ENCODE assay signal across 25 cellular contexts in the genomic region with DNA sequence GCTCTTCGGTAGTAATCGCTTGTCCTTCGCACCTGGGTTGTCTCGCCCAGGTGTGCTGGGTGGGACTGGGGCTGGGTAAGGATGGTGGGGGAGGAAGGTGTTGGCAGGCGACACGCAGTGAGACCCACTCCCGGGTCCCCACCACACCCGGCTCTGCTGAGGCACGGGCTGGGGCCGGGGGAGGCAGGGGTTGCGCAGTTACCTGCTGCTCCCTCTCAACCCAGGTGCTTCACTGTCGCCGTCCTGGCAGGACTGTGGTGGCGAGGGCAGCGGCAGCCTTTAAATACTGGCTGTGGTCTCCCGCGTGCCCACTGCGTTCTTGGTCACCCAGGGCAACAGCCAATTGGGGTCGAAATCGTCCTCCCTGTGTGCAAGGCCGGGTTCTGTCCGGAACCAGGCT. TPM values are rescaled to one million over a fixed set of nuclear protein-coding genes. Genes with fewer than 3 reads are reported as not detected.
DNase-seq lines count a peak whose midpoint lies in the region; ATAC-seq and TF ChIP-seq lines count a peak whose summit lies in the region.
"Had no signal": no experiment of that assay in that cellular context is flagged by ENCODE, and none has a peak within 500 bp of the region (broad histone marks: within the 10 kb centered on the region; RNA-seq: fewer than 3 reads in every experiment).

A gene with protein sequence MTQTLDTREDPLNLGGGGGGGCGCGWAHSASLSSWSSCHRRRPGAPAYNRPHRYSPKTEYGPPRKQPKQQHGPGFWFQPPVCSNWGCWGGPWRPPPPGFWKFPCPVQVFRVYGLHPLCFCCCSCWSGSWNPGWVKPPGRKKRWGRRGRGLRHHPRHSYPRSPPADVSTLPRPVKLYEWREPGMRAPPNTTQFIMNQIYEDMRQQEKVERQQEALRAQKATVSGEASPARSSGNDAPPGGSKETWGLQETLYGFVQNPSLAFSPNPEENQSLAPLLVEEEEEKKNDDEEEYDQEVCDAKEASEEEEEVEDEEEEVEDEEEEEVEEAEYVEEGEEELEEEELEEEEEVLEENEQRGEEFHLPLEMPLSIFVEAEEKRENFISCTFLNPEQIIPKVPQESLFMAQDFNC (minus strand): TSS at position 256 of the 400 bp plus-strand sequence. CDS start 434 bp downstream, outside the sequence.

- CTCF ChIA-PET in CD8-positive, alpha-beta memory T cell (lab: Charles Lee), result no interaction called here

- no peak within 1 kb of the TSS for H3K4me3 ChIP-seq in neural progenitor cell
- H3K4me3 ChIP-seq in CD8-positive, alpha-beta memory T cell (ENCODE audit: low read length), result no peak within 1 kb of the TSS
- H3K4me3 ChIP-seq in stomach, result no peak within 1 kb of the TSS
- H3K4me3 ChIP-seq: BLaER1, GM23248 had no signal

- no peaks in the 10 kb centered on the region for H3F3A ChIP-seq in neural progenitor cell (ENCODE audit: low read depth)

- ATAC-seq in stimulated activated naive CD8-positive, alpha-beta T cell treated with anti-CD3 and anti-CD28 coated beads, Interleukin-15, amount 100 ng/mL, for 72 hours, result peak; percentile 60
- no peak for ATAC-seq in stimulated activated naive CD8-positive, alpha-beta T cell treated with anti-CD3 and anti-CD28 coated beads, Interleukin-15, Interleukin-2, amounts not matched to agents 100 U/mL and 50 U/mL, for 24 hours
- peak; percentile 25 for ATAC-seq in stimulated activated memory B cell treated with anti-CD40 and anti-IgM and Interleukin-4, amounts not matched to agents 10 μg/mL and 1 μg/mL and 100 μg/mL, for 72 hours
- no peak for ATAC-seq in HG03039 (IDR thresholded peaks at IDR 0.05; ENCODE audit: unreplicated experiment)
- ATAC-seq: PC-3, Right ventricle myocardium inferior had no signal

- peaks cover 8% of the 10 kb centered on the region for H3K27me3 Mint-ChIP-seq in stimulated activated naive CD8-positive, alpha-beta T cell treated with anti-CD3 and anti-CD28 coated beads, Interleukin-15, amount 100 ng/mL, for 72 hours
- no peaks in the 10 kb centered on the region for H3K27me3 Mint-ChIP-seq in neural progenitor cell (ENCODE audit: insufficient read depth, low read depth)
- H3K27me3 Mint-ChIP-seq in stimulated activated memory B cell treated with anti-CD40 and anti-IgM and Interleukin-4, amounts not matched to agents 10 μg/mL and 1 μg/mL and 100 μg/mL, for 72 hours, result peaks cover 7% of the 10 kb centered on the region
- no peaks in the 10 kb centered on the region for H3K27me3 Mint-ChIP-seq in CD8-positive, alpha-beta memory T cell
- H3K27me3 Mint-ChIP-seq: IgD-negative memory B cell had no signal

- intact Hi-C loops in stomach (cut with DNase I; ENCODE audit: low total_unique reads), result no loop called here

- no peak within 1 kb of the TSS for H3K4me3 Mint-ChIP-seq in stimulated activated naive CD8-positive, alpha-beta T cell treated with anti-CD3 and anti-CD28 coated beads, Interleukin-15, amount 100 ng/mL, for 72 hours
- no peak within 1 kb of the TSS for H3K4me3 Mint-ChIP-seq in neural progenitor cell
- H3K4me3 Mint-ChIP-seq in stimulated activated memory B cell treated with anti-CD40 and anti-IgM and Interleukin-4, amounts not matched to agents 10 μg/mL and 1 μg/mL and 100 μg/mL, for 72 hours, result no peak within 1 kb of the TSS
- H3K4me3 Mint-ChIP-seq in CD8-positive, alpha-beta memory T cell, result no peak within 1 kb of the TSS
- H3K4me3 Mint-ChIP-seq: CD4-positive, CD25-positive, alpha-beta regulatory T cell; H9; IgD-negative memory B cell had no signal

- no peaks in the 10 kb centered on the region for H3K9me3 Mint-ChIP-seq in stimulated activated naive CD8-positive, alpha-beta T cell treated with anti-CD3 and anti-CD28 coated beads, Interleukin-15, amount 100 ng/mL, for 72 hours
- H3K9me3 Mint-ChIP-seq in neural progenitor cell, result no peaks in the 10 kb centered on the region
- peaks cover 3% of the 10 kb centered on the region for H3K9me3 Mint-ChIP-seq in stimulated activated memory B cell treated with anti-CD40 and anti-IgM and Interleukin-4, amounts not matched to agents 10 μg/mL and 1 μg/mL and 100 μg/mL, for 72 hours
- no peaks in the 10 kb centered on the region for H3K9me3 Mint-ChIP-seq in CD8-positive, alpha-beta memory T cell
- H3K9me3 Mint-ChIP-seq: CD4-positive, CD25-positive, alpha-beta regulatory T cell; H9; IgD-negative memory B cell had no signal

- H3K9me3 ChIP-seq in neural progenitor cell (ENCODE audit: low read depth) (no peaks in the 10 kb centered on the region), stomach (no peaks in the 10 kb centered on the region)
- H3K9me3 ChIP-seq in CD8-positive, alpha-beta memory T cell (ENCODE audit: low read length), result no peaks in the 10 kb centered on the region

- no peaks in the 10 kb centered on the region for H3K36me3 Mint-ChIP-seq in neural progenitor cell
- no peaks in the 10 kb centered on the region for H3K36me3 Mint-ChIP-seq in stimulated activated memory B cell treated with anti-CD40 and anti-IgM and Interleukin-4, amounts not matched to agents 10 μg/mL and 1 μg/mL and 100 μg/mL, for 72 hours
- no peaks in the 10 kb centered on the region for H3K36me3 Mint-ChIP-seq in CD8-positive, alpha-beta memory T cell
- H3K36me3 Mint-ChIP-seq: CD4-positive, CD25-positive, alpha-beta regulatory T cell; IgD-negative memory B cell had no signal

- TF ChIP-seq CTCF in neural progenitor cell (IDR thresholded peaks at IDR 0.05) (no peak), stomach (IDR thresholded peaks at IDR 0.05) (no peak)

- H3K36me3 ChIP-seq in neural progenitor cell (no peaks in the 10 kb centered on the region), stomach (no peaks in the 10 kb centered on the region)
- no peaks in the 10 kb centered on the region for H3K36me3 ChIP-seq in CD8-positive, alpha-beta memory T cell (ENCODE audit: insufficient read depth, low read length)
- H3K36me3 ChIP-seq: BLaER1 had no signal

- H3K27ac ChIP-seq in neural progenitor cell (no peak within 1 kb of the TSS), stomach (no peak within 1 kb of the TSS)
- H3K27ac ChIP-seq in CD8-positive, alpha-beta memory T cell (ENCODE audit: low read depth, low read length), result no peak within 1 kb of the TSS
- H3K27ac ChIP-seq: BLaER1, GM23248, KMS-11 had no signal

- H4K20me1 ChIP-seq in neural progenitor cell (ENCODE audit: low read depth), result no peaks in the 10 kb centered on the region
- H4K20me1 ChIP-seq: BLaER1 had no signal

- peak within 1 kb of the TSS; percentile 17 for H2AFZ ChIP-seq in neural progenitor cell (replicated peaks)
- H2AFZ ChIP-seq: GM23248 had no signal

- no peaks in the 10 kb centered on the region for H3K79me2 ChIP-seq in neural progenitor cell (ENCODE audit: low read depth)

- H3K4me1 ChIP-seq in neural progenitor cell, result no peaks in the 10 kb centered on the region
- no peaks in the 10 kb centered on the region for H3K4me1 ChIP-seq in CD8-positive, alpha-beta memory T cell (ENCODE audit: insufficient read depth, low read length)
- no peaks in the 10 kb centered on the region for H3K4me1 ChIP-seq in stomach
- H3K4me1 ChIP-seq: BLaER1 had no signal

- TF ChIP-seq EP300 in stomach (IDR thresholded peaks at IDR 0.05), result no peak

- H3K9ac ChIP-seq in neural progenitor cell, result no peak within 1 kb of the TSS
- H3K9ac ChIP-seq: BLaER1, GM23248, KMS-11 had no signal

- DNase-seq in stimulated activated naive CD8-positive, alpha-beta T cell treated with anti-CD3 and anti-CD28 coated beads, Interleukin-15, amount 100 ng/mL, for 72 hours, result no peak
- DNase-seq in stimulated activated naive CD8-positive, alpha-beta T cell treated with anti-CD3 and anti-CD28 coated beads, Interleukin-15, Interleukin-2, amounts not matched to agents 100 U/mL and 50 U/mL, for 24 hours, result no peak
- DNase-seq in neural progenitor cell (ENCODE audit: low spot score) (no peak), stomach (no peak)
- no peak for DNase-seq in CD8-positive, alpha-beta memory T cell
- DNase-seq: CD4-positive, CD25-positive, alpha-beta regulatory T cell; DMS53; GM23248; H9; MM.1S; NCI-H2029; NCI-H446 treated with DMSO at 0.1 percent for 48 hours; NCI-H526; NCI-H82; NK-92 treated with Interleukin-12 subunit alpha and Interleukin-12 subunit beta, amount 100 ng/mL, for 24 hours; PC-3 had no signal

- H3K4me1 Mint-ChIP-seq in stimulated activated naive CD8-positive, alpha-beta T cell treated with anti-CD3 and anti-CD28 coated beads, Interleukin-15, amount 100 ng/mL, for 72 hours, result no peaks in the 10 kb centered on the region
- no peaks in the 10 kb centered on the region for H3K4me1 Mint-ChIP-seq in neural progenitor cell
- no peaks in the 10 kb centered on the region for H3K4me1 Mint-ChIP-seq in stimulated activated memory B cell treated with anti-CD40 and anti-IgM and Interleukin-4, amounts not matched to agents 10 μg/mL and 1 μg/mL and 100 μg/mL, for 72 hours
- H3K4me1 Mint-ChIP-seq in CD8-positive, alpha-beta memory T cell, result no peaks in the 10 kb centered on the region
- H3K4me1 Mint-ChIP-seq: IgD-negative memory B cell had no signal

- WGBS in stomach, 5 donors, result 90 to 99% (median 97%) methylated on average over 20 to 22 of the region's 22 CpGs

- H3K4me2 ChIP-seq in neural progenitor cell, result no peak within 1 kb of the TSS
- H3K4me2 ChIP-seq: BLaER1, KMS-11 had no signal

- no peaks in the 10 kb centered on the region for H3K27me3 ChIP-seq in neural progenitor cell
- H3K27me3 ChIP-seq in CD8-positive, alpha-beta memory T cell (ENCODE audit: insufficient read depth, low read length, poor library complexity, severe bottlenecking), result no peaks in the 10 kb centered on the region
- H3K27me3 ChIP-seq in stomach, result no peaks in the 10 kb centered on the region
- H3K27me3 ChIP-seq: BLaER1 had no signal

- no peak for TF ChIP-seq POLR2A in stomach (IDR thresholded peaks at IDR 0.05)

- H3K27ac Mint-ChIP-seq in stimulated activated naive CD8-positive, alpha-beta T cell treated with anti-CD3 and anti-CD28 coated beads, Interleukin-15, amount 100 ng/mL, for 72 hours, result no peak within 1 kb of the TSS
- H3K27ac Mint-ChIP-seq in neural progenitor cell, result no peak within 1 kb of the TSS
- no peak within 1 kb of the TSS for H3K27ac Mint-ChIP-seq in stimulated activated memory B cell treated with anti-CD40 and anti-IgM and Interleukin-4, amounts not matched to agents 10 μg/mL and 1 μg/mL and 100 μg/mL, for 72 hours
- no peak within 1 kb of the TSS for H3K27ac Mint-ChIP-seq in CD8-positive, alpha-beta memory T cell
- H3K27ac Mint-ChIP-seq: CD4-positive, CD25-positive, alpha-beta regulatory T cell; H9; IgD-negative memory B cell had no signal

- POLR2A ChIA-PET in CD8-positive, alpha-beta memory T cell (lab: Charles Lee), result no interaction called here

RNA-seq across cellular contexts. Expression of the gene that starts here (rescaled TPM):
- not detected in 2 replicates for total RNA-seq in neural progenitor cell (ENCODE audit: low replicate concordance)
- not detected for total RNA-seq in CD8-positive, alpha-beta memory T cell
- not detected for polyA plus RNA-seq in CD8-positive, alpha-beta memory T cell
- not detected for total RNA-seq in stomach
- not detected for polyA plus RNA-seq in stomach
- total RNA-seq: A172; CD4-positive, CD25-positive, alpha-beta regulatory T cell; GM23248; H9; PC-3; Right ventricle myocardium inferior; RPMI7951; SK-MEL-5 had no signal
- polyA plus RNA-seq: CD4-positive, CD25-positive, alpha-beta regulatory T cell; GM23248; IgD-negative memory B cell had no signal

Comparison
In these comparisons a context has a peak if more than half of its experiments do, and no peak if none do; other contexts are left out.
1. ATAC-seq: peak in stimulated activated naive CD8-positive, alpha-beta T cell treated with anti-CD3 and anti-CD28 coated beads, Interleukin-15, amount 100 ng/mL, for 72 hours (single experiment) and stimulated activated memory B cell treated with anti-CD40 and anti-IgM and Interleukin-4, amounts not matched to agents 10 μg/mL and 1 μg/mL and 100 μg/mL, for 72 hours (single experiment); none in stimulated activated naive CD8-positive, alpha-beta T cell treated with anti-CD3 and anti-CD28 coated beads, Interleukin-15, Interleukin-2, amounts not matched to agents 100 U/mL and 50 U/mL, for 24 hours (single experiment) and HG03039 (single experiment).